Comparison of ENCODE assay signal across 14 cellular contexts in genomic region chr22:22161924-22162851, GRCh38.
DNase-seq lines count a peak whose midpoint lies in the region; ATAC-seq and TF ChIP-seq lines count a peak whose summit lies in the region.
"Had no signal": no experiment of that assay in that cellular context is flagged by ENCODE, and none has a peak within 500 bp of the region (broad histone marks: within the 10 kb centered on the region; RNA-seq: fewer than 3 reads in every experiment).

No MANE protein-coding gene starts in this region.

- H3K4me3 ChIP-seq in mucosa of descending colon (no peak overlapping the region), lower leg skin (ENCODE audit: low read depth, poor library complexity, severe bottlenecking) (no peak overlapping the region)

- no peak overlapping the region for H3K27ac Mint-ChIP-seq in activated CD4-positive, alpha-beta memory T cell treated with anti-CD3 and anti-CD28 coated beads, Interleukin-2, amount 10 ng/mL, durations not matched to agents 7 days and 5 days
- H3K27ac Mint-ChIP-seq: activated naive CD8-positive, alpha-beta T cell treated with anti-CD3 and anti-CD28 coated beads, Interleukin-2, amount 10 ng/mL, durations not matched to agents 7 days and 5 days; endodermal cell had no signal

- ATAC-seq in GM18867 (IDR thresholded peaks at IDR 0.05; ENCODE audit: unreplicated experiment) = peak; percentile 83
- ATAC-seq in GM21717 (IDR thresholded peaks at IDR 0.05; ENCODE audit: unreplicated experiment) = peak; percentile 75
- ATAC-seq in HG03196 (IDR thresholded peaks at IDR 0.05; ENCODE audit: unreplicated experiment) = peak; percentile 60
- ATAC-seq in mucosa of descending colon = peak; percentile 79

- H3K9me3 ChIP-seq in mucosa of descending colon = no peaks in the 10 kb centered on the region
- H3K9me3 ChIP-seq: neutrophil had no signal

- POLR2A ChIA-PET in activated CD4-positive, alpha-beta memory T cell treated with anti-CD3 and anti-CD28 coated beads, Interleukin-2, amount 10 ng/mL, durations not matched to agents 7 days and 5 days (lab: Charles Lee) = no interaction called here

- no peak overlapping the region for H3K4me3 Mint-ChIP-seq in activated CD4-positive, alpha-beta memory T cell treated with anti-CD3 and anti-CD28 coated beads, Interleukin-2, amount 10 ng/mL, durations not matched to agents 7 days and 5 days
- H3K4me3 Mint-ChIP-seq: activated naive CD8-positive, alpha-beta T cell treated with anti-CD3 and anti-CD28 coated beads, Interleukin-2, amount 10 ng/mL, durations not matched to agents 7 days and 5 days; endodermal cell had no signal

- CTCF ChIA-PET in activated CD4-positive, alpha-beta memory T cell treated with anti-CD3 and anti-CD28 coated beads, Interleukin-2, amount 10 ng/mL, durations not matched to agents 7 days and 5 days (lab: Charles Lee) = no interaction called here

- no peak for TF ChIP-seq POLR2A in lower leg skin (IDR thresholded peaks at IDR 0.05)

- H3K36me3 ChIP-seq in mucosa of descending colon (ENCODE audit: low read depth) = no peaks in the 10 kb centered on the region
- H3K36me3 ChIP-seq: neutrophil had no signal

- intact Hi-C loops in mucosa of descending colon (cut with DNase I, micrococcal nuclease) (no loop called here), lower leg skin (cut with DNase I; ENCODE audit: low total_unique reads) (no loop called here)

- TF ChIP-seq CTCF in mucosa of descending colon (IDR thresholded peaks at IDR 0.05) (no peak), lower leg skin (IDR thresholded peaks at IDR 0.05) (no peak)

- WGBS in lower leg skin, 2 donors = 71 to 72% methylated on average over 9 of the region's 9 CpGs

- H3K9me3 Mint-ChIP-seq in activated CD4-positive, alpha-beta memory T cell treated with anti-CD3 and anti-CD28 coated beads, Interleukin-2, amount 10 ng/mL, durations not matched to agents 7 days and 5 days = no peaks in the 10 kb centered on the region
- H3K9me3 Mint-ChIP-seq: activated naive CD8-positive, alpha-beta T cell treated with anti-CD3 and anti-CD28 coated beads, Interleukin-2, amount 10 ng/mL, durations not matched to agents 7 days and 5 days had no signal

- H3K4me1 Mint-ChIP-seq in activated CD4-positive, alpha-beta memory T cell treated with anti-CD3 and anti-CD28 coated beads, Interleukin-2, amount 10 ng/mL, durations not matched to agents 7 days and 5 days = peaks cover 2% of the 10 kb centered on the region
- H3K4me1 Mint-ChIP-seq: endodermal cell had no signal

- H3K36me3 Mint-ChIP-seq in activated CD4-positive, alpha-beta memory T cell treated with anti-CD3 and anti-CD28 coated beads, Interleukin-2, amount 10 ng/mL, durations not matched to agents 7 days and 5 days (ENCODE audit: low read depth) = no peaks in the 10 kb centered on the region
- H3K36me3 Mint-ChIP-seq: activated naive CD8-positive, alpha-beta T cell treated with anti-CD3 and anti-CD28 coated beads, Interleukin-2, amount 10 ng/mL, durations not matched to agents 7 days and 5 days had no signal

- no peaks in the 10 kb centered on the region for H3K4me1 ChIP-seq in mucosa of descending colon (ENCODE audit: low read depth)

- H3K27me3 Mint-ChIP-seq in activated CD4-positive, alpha-beta memory T cell treated with anti-CD3 and anti-CD28 coated beads, Interleukin-2, amount 10 ng/mL, durations not matched to agents 7 days and 5 days = peaks cover 11% of the 10 kb centered on the region

- DNase-seq in mucosa of descending colon (peak in 2 of 3 donors; percentile 15 to 51), A172 (ENCODE audit: low spot score) (no peak), lower leg skin (ENCODE audit: low spot score in 2 of 2) (no peak)
- DNase-seq in activated CD4-positive, alpha-beta memory T cell treated with anti-CD3 and anti-CD28 coated beads, Interleukin-2, amount 10 ng/mL, durations not matched to agents 7 days and 5 days = no peak
- DNase-seq in activated naive CD4-positive, alpha-beta T cell treated with Interleukin-2 at 50 U/mL for 16 hours = no peak
- DNase-seq: activated naive CD8-positive, alpha-beta T cell treated with anti-CD3 and anti-CD28 coated beads, Interleukin-2, amount 10 ng/mL, durations not matched to agents 7 days and 5 days; DMS79; endodermal cell; NCI-H1417; substantia nigra had no signal

Comparison
In these comparisons a context has a peak if more than half of its experiments do, and no peak if none do; other contexts are left out.
1. DNase-seq: peak in mucosa of descending colon (2 of 3); none in activated CD4-positive, alpha-beta memory T cell treated with anti-CD3 and anti-CD28 coated beads, Interleukin-2, amount 10 ng/mL, durations not matched to agents 7 days and 5 days (single experiment), A172 (single experiment), activated naive CD4-positive, alpha-beta T cell treated with Interleukin-2 at 50 U/mL for 16 hours (single experiment) and lower leg skin (0 of 2).
2. Peak in every context shown above with its lines, with median percentiles within 50 percentile points of each other: ATAC-seq.